In the genomic region with DNA sequence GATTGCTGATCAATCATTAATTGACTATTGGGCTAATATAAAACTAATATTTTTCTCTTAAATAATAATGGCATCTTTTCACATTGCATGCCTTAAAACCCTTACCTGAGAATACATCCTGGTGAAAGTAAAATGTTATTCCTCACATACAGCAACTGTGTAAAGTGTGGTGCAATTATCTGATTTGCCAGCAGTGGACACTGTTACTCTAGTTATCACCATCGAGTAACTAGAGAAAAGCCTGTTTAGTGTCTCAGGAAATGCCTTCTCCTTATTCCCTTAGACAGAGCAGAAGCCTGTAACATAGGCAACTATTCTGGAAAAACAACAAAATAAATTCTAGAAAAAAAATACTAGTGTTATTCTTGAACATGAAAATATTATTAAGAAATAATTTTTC, we compare ENCODE assay signal across 7 cellular contexts.
DNase-seq lines count a peak whose midpoint lies in the region; ATAC-seq and TF ChIP-seq lines count a peak whose summit lies in the region.

No MANE protein-coding gene starts in this region.

- DNase-seq in NCI-H2171 treated with DMSO at 0.1 percent for 48 hours (lab: John Stamatoyannopoulos, UW) (peak; percentile 78), chondrocyte (ENCODE audit: low spot score) (no peak), medulla oblongata (ENCODE audit: extremely low spot score) (peak; percentile 75), natural killer cell (no peak), CD14-positive monocyte (ENCODE audit: low spot score) (no peak)

- ATAC-seq in GM18505 (IDR thresholded peaks at IDR 0.05; ENCODE audit: unreplicated experiment): peak; percentile 81
- ATAC-seq in HG03039 (IDR thresholded peaks at IDR 0.05; ENCODE audit: unreplicated experiment): peak; percentile 46
- no peak for ATAC-seq in natural killer cell

- no peak overlapping the region for H3K27ac Mint-ChIP-seq in chondrocyte (ENCODE audit: unreplicated experiment)
- no peak overlapping the region for H3K27ac Mint-ChIP-seq in natural killer cell
- no peak overlapping the region for H3K27ac Mint-ChIP-seq in CD14-positive monocyte

- H3K4me3 Mint-ChIP-seq in chondrocyte (ENCODE audit: unreplicated experiment) (no peak overlapping the region), natural killer cell (no peak overlapping the region), CD14-positive monocyte (no peak overlapping the region)

- H3K4me1 Mint-ChIP-seq in chondrocyte (ENCODE audit: low read depth) (no peaks in the 10 kb centered on the region), natural killer cell (no peaks in the 10 kb centered on the region), CD14-positive monocyte (no peaks in the 10 kb centered on the region)

- no peaks in the 10 kb centered on the region for H3K9me3 Mint-ChIP-seq in chondrocyte (ENCODE audit: low read depth)
- peaks cover 0 to 4% of the 10 kb centered on the region in 2 donors for H3K9me3 Mint-ChIP-seq in natural killer cell
- no peaks in the 10 kb centered on the region for H3K9me3 Mint-ChIP-seq in CD14-positive monocyte

- intact Hi-C loops in natural killer cell (cut with micrococcal nuclease): no loop called here
- intact Hi-C loops in CD14-positive monocyte (cut with micrococcal nuclease): no loop called here

- H3K36me3 Mint-ChIP-seq in chondrocyte (ENCODE audit: low read depth): no peaks in the 10 kb centered on the region
- no peaks in the 10 kb centered on the region for H3K36me3 Mint-ChIP-seq in natural killer cell
- H3K36me3 Mint-ChIP-seq in CD14-positive monocyte: no peaks in the 10 kb centered on the region

- no peak for TF ChIP-seq POLR2A in GM18505 (IDR thresholded peaks at IDR 0.05; ENCODE audit: borderline replicate concordance, extremely low read depth, insufficient read depth, insufficient read length)

- H3K27me3 Mint-ChIP-seq in chondrocyte (ENCODE audit: low read depth) (peaks cover 40% of the 10 kb centered on the region), natural killer cell (ENCODE audit: low read depth in 2 of 2) (no peaks in the 10 kb centered on the region), CD14-positive monocyte (ENCODE audit: low read depth in 3 of 3) (peaks cover 0 to 4% (median 1%) of the 10 kb centered on the region in 3 donors)

- peak; percentile 81 for TF ChIP-seq CTCF in chondrocyte (IDR thresholded peaks at IDR 0.05)
- TF ChIP-seq CTCF in natural killer cell (IDR thresholded peaks at IDR 0.05): no peak
- TF ChIP-seq CTCF in CD14-positive monocyte (IDR thresholded peaks at IDR 0.05): no peak

Comparison
In these comparisons a context has a peak if more than half of its experiments do, and no peak if none do; other contexts are left out.
1. ATAC-seq: peak in GM18505 (single experiment) and HG03039 (single experiment); none in natural killer cell (0 of 3).
2. DNase-seq: peak in NCI-H2171 treated with DMSO at 0.1 percent for 48 hours (single experiment) and medulla oblongata (single experiment); none in chondrocyte (single experiment), natural killer cell (single experiment) and CD14-positive monocyte (single experiment).